1 cellular context compared by ENCODE assay signal in genomic region chr6:26031151-26031594, GRCh38.
A peak's percentile ranks its signal among the peaks of the same experiment; 100 is the strongest.
TF ChIP-seq lines count a peak whose summit lies in the region.

No MANE protein-coding gene starts in this region.

TF ChIP-seq in K562, 482 proteins besides CTCF, POLR2A, EP300 and RAD21 (continued from another document and continues in another):
- no peak for TF ChIP-seq ZHX1 (conservative IDR thresholded peaks at IDR 0.05; ENCODE audit: low read length)
- TF ChIP-seq, protein P1, sequence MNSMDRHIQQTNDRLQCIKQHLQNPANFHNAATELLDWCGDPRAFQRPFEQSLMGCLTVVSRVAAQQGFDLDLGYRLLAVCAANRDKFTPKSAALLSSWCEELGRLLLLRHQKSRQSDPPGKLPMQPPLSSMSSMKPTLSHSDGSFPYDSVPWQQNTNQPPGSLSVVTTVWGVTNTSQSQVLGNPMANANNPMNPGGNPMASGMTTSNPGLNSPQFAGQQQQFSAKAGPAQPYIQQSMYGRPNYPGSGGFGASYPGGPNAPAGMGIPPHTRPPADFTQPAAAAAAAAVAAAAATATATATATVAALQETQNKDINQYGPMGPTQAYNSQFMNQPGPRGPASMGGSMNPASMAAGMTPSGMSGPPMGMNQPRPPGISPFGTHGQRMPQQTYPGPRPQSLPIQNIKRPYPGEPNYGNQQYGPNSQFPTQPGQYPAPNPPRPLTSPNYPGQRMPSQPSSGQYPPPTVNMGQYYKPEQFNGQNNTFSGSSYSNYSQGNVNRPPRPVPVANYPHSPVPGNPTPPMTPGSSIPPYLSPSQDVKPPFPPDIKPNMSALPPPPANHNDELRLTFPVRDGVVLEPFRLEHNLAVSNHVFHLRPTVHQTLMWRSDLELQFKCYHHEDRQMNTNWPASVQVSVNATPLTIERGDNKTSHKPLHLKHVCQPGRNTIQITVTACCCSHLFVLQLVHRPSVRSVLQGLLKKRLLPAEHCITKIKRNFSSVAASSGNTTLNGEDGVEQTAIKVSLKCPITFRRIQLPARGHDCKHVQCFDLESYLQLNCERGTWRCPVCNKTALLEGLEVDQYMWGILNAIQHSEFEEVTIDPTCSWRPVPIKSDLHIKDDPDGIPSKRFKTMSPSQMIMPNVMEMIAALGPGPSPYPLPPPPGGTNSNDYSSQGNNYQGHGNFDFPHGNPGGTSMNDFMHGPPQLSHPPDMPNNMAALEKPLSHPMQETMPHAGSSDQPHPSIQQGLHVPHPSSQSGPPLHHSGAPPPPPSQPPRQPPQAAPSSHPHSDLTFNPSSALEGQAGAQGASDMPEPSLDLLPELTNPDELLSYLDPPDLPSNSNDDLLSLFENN (IDR thresholded peaks at IDR 0.05; ENCODE audit: low read depth in 2 of 2, low read length in 2 of 2): no peak
- TF ChIP-seq CC2D1A (IDR thresholded peaks at IDR 0.05): no peak
- TF ChIP-seq NR1H2 (CRISPR knock-in tag; IDR thresholded peaks at IDR 0.05): no peak
- no peak for TF ChIP-seq ARID3A (IDR thresholded peaks at IDR 0.05; ENCODE audit: borderline replicate concordance, low read depth, low read length)
- peak; percentile 70; the same call in 1 of the 2 replicates for TF ChIP-seq ELF2 (CRISPR knock-in tag; IDR thresholded peaks at IDR 0.05)
- peak; percentile 99; the same call in 1 of the 2 replicates for TF ChIP-seq ZFP30 (CRISPR knock-in tag; IDR thresholded peaks at IDR 0.05; ENCODE audit: borderline replicate concordance)
- peak; percentile 4; the same call in 1 of the 2 replicates for TF ChIP-seq TEAD4 (IDR thresholded peaks at IDR 0.05; ENCODE audit: low read length)
- TF ChIP-seq TEAD4 (CRISPR knock-in tag; IDR thresholded peaks at IDR 0.05; ENCODE audit: borderline replicate concordance): no peak
- TF ChIP-seq FOXK1 (CRISPR knock-in tag; IDR thresholded peaks at IDR 0.05; ENCODE audit: borderline replicate concordance): no peak
- TF ChIP-seq ZC3H11A (IDR thresholded peaks at IDR 0.05; ENCODE audit: low read depth, low read length): no peak
- TF ChIP-seq BRF1 (IDR thresholded peaks at IDR 0.05; ENCODE audit: borderline replicate concordance, extremely low read depth, insufficient read length): no peak
- TF ChIP-seq SIRT6 (IDR thresholded peaks at IDR 0.05; ENCODE audit: low read depth, low read length): no peak
- TF ChIP-seq MBD2 (IDR thresholded peaks at IDR 0.05; ENCODE audit: borderline replicate concordance, low read depth): no peak
- TF ChIP-seq NCOA1 (IDR thresholded peaks at IDR 0.05; ENCODE audit: low read depth): no peak
- TF ChIP-seq SRSF7 (optimal IDR thresholded peaks at IDR 0.05; ENCODE audit: low read depth, low read length): no peak
- TF ChIP-seq UBTF (IDR thresholded peaks at IDR 0.05; ENCODE audit: borderline replicate concordance in 1 of 2, low read depth in 2 of 2, low read length in 2 of 2): no peak
- peak; percentile 54 for TF ChIP-seq ARHGAP35 (IDR thresholded peaks at IDR 0.05; ENCODE audit: partially characterized antibody)
- TF ChIP-seq, protein P2, sequence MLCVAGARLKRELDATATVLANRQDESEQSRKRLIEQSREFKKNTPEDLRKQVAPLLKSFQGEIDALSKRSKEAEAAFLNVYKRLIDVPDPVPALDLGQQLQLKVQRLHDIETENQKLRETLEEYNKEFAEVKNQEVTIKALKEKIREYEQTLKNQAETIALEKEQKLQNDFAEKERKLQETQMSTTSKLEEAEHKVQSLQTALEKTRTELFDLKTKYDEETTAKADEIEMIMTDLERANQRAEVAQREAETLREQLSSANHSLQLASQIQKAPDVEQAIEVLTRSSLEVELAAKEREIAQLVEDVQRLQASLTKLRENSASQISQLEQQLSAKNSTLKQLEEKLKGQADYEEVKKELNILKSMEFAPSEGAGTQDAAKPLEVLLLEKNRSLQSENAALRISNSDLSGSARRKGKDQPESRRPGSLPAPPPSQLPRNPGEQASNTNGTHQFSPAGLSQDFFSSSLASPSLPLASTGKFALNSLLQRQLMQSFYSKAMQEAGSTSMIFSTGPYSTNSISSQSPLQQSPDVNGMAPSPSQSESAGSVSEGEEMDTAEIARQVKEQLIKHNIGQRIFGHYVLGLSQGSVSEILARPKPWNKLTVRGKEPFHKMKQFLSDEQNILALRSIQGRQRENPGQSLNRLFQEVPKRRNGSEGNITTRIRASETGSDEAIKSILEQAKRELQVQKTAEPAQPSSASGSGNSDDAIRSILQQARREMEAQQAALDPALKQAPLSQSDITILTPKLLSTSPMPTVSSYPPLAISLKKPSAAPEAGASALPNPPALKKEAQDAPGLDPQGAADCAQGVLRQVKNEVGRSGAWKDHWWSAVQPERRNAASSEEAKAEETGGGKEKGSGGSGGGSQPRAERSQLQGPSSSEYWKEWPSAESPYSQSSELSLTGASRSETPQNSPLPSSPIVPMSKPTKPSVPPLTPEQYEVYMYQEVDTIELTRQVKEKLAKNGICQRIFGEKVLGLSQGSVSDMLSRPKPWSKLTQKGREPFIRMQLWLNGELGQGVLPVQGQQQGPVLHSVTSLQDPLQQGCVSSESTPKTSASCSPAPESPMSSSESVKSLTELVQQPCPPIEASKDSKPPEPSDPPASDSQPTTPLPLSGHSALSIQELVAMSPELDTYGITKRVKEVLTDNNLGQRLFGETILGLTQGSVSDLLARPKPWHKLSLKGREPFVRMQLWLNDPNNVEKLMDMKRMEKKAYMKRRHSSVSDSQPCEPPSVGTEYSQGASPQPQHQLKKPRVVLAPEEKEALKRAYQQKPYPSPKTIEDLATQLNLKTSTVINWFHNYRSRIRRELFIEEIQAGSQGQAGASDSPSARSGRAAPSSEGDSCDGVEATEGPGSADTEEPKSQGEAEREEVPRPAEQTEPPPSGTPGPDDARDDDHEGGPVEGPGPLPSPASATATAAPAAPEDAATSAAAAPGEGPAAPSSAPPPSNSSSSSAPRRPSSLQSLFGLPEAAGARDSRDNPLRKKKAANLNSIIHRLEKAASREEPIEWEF (CRISPR knock-in tag; IDR thresholded peaks at IDR 0.05): no peak
- no peak for TF ChIP-seq TOE1 (IDR thresholded peaks at IDR 0.05; ENCODE audit: borderline replicate concordance)
- no peak for TF ChIP-seq TOE1 (CRISPR knock-in tag; IDR thresholded peaks at IDR 0.05; ENCODE audit: borderline replicate concordance, low read depth)
- TF ChIP-seq, protein P3, sequence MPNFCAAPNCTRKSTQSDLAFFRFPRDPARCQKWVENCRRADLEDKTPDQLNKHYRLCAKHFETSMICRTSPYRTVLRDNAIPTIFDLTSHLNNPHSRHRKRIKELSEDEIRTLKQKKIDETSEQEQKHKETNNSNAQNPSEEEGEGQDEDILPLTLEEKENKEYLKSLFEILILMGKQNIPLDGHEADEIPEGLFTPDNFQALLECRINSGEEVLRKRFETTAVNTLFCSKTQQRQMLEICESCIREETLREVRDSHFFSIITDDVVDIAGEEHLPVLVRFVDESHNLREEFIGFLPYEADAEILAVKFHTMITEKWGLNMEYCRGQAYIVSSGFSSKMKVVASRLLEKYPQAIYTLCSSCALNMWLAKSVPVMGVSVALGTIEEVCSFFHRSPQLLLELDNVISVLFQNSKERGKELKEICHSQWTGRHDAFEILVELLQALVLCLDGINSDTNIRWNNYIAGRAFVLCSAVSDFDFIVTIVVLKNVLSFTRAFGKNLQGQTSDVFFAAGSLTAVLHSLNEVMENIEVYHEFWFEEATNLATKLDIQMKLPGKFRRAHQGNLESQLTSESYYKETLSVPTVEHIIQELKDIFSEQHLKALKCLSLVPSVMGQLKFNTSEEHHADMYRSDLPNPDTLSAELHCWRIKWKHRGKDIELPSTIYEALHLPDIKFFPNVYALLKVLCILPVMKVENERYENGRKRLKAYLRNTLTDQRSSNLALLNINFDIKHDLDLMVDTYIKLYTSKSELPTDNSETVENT (CRISPR knock-in tag; IDR thresholded peaks at IDR 0.05): peak; percentile 66; the same call in 1 of the 2 replicates
- TF ChIP-seq ZNF511 (CRISPR knock-in tag; IDR thresholded peaks at IDR 0.05): no peak
- TF ChIP-seq, protein P4, sequence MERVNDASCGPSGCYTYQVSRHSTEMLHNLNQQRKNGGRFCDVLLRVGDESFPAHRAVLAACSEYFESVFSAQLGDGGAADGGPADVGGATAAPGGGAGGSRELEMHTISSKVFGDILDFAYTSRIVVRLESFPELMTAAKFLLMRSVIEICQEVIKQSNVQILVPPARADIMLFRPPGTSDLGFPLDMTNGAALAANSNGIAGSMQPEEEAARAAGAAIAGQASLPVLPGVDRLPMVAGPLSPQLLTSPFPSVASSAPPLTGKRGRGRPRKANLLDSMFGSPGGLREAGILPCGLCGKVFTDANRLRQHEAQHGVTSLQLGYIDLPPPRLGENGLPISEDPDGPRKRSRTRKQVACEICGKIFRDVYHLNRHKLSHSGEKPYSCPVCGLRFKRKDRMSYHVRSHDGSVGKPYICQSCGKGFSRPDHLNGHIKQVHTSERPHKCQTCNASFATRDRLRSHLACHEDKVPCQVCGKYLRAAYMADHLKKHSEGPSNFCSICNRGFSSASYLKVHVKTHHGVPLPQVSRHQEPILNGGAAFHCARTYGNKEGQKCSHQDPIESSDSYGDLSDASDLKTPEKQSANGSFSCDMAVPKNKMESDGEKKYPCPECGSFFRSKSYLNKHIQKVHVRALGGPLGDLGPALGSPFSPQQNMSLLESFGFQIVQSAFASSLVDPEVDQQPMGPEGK (CRISPR knock-in tag; IDR thresholded peaks at IDR 0.05; ENCODE audit: borderline replicate concordance): peak; percentile 79; the same call in 1 of the 2 replicates
- TF ChIP-seq, protein P5, sequence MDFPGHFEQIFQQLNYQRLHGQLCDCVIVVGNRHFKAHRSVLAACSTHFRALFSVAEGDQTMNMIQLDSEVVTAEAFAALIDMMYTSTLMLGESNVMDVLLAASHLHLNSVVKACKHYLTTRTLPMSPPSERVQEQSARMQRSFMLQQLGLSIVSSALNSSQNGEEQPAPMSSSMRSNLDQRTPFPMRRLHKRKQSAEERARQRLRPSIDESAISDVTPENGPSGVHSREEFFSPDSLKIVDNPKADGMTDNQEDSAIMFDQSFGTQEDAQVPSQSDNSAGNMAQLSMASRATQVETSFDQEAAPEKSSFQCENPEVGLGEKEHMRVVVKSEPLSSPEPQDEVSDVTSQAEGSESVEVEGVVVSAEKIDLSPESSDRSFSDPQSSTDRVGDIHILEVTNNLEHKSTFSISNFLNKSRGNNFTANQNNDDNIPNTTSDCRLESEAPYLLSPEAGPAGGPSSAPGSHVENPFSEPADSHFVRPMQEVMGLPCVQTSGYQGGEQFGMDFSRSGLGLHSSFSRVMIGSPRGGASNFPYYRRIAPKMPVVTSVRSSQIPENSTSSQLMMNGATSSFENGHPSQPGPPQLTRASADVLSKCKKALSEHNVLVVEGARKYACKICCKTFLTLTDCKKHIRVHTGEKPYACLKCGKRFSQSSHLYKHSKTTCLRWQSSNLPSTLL (IDR thresholded peaks at IDR 0.05): no peak
- no peak for TF ChIP-seq ZNF707 (CRISPR knock-in tag; conservative IDR thresholded peaks at IDR 0.05)
- TF ChIP-seq JUND (IDR thresholded peaks at IDR 0.05; ENCODE audit: borderline replicate concordance, low read depth, low read length): no peak
- no peak for TF ChIP-seq JUND (tag; IDR thresholded peaks at IDR 0.05; ENCODE audit: borderline replicate concordance, low read depth, low read length)
- TF ChIP-seq XRCC3 (IDR thresholded peaks at IDR 0.05): no peak
